Comparison of ENCODE assay signal across 10 cellular contexts in genomic region chr10:72108811-72109618, GRCh38. TPM values are rescaled to one million over a fixed set of nuclear protein-coding genes. Genes with fewer than 3 reads are reported as not detected.
DNase-seq lines count a peak whose midpoint lies in the region; ATAC-seq and TF ChIP-seq lines count a peak whose summit lies in the region.
"Had no signal": no experiment of that assay in that cellular context is flagged by ENCODE, and none has a peak within 500 bp of the region (broad histone marks: within the 10 kb centered on the region; RNA-seq: fewer than 3 reads in every experiment).

No MANE protein-coding gene starts in this region.

- no peaks in the 10 kb centered on the region for H3K9me3 Mint-ChIP-seq in activated T-helper 1 cell treated with anti-CD3 and anti-CD28 coated beads, Interleukin-12 subunit alpha, Interleukin-12 subunit beta, Interleukin-2, Interleukin-4 antibody, amounts not matched to agents 30 ng/mL and 10 ng/mL and 1 ng/mL, durations not matched to agents 14 hours and 24 hours and 36 hours

- peaks cover 2% of the 10 kb centered on the region for H3K27me3 Mint-ChIP-seq in activated T-helper 1 cell treated with anti-CD3 and anti-CD28 coated beads, Interleukin-12 subunit alpha, Interleukin-12 subunit beta, Interleukin-2, Interleukin-4 antibody, amounts not matched to agents 30 ng/mL and 10 ng/mL and 1 ng/mL, durations not matched to agents 14 hours and 24 hours and 36 hours (ENCODE audit: insufficient read depth)

- peak overlapping the region; percentile 36; the same call in 1 of the 2 replicates for H3K27ac ChIP-seq in 22Rv1

- H3K36me3 Mint-ChIP-seq in activated T-helper 1 cell treated with anti-CD3 and anti-CD28 coated beads, Interleukin-12 subunit alpha, Interleukin-12 subunit beta, Interleukin-2, Interleukin-4 antibody, amounts not matched to agents 30 ng/mL and 10 ng/mL and 1 ng/mL, durations not matched to agents 14 hours and 24 hours and 36 hours (ENCODE audit: low read depth) = peaks cover 19% of the 10 kb centered on the region

- intact Hi-C loops in activated T-helper 1 cell treated with anti-CD3 and anti-CD28 coated beads, Interleukin-12 subunit alpha, Interleukin-12 subunit beta, Interleukin-2, Interleukin-4 antibody, amounts not matched to agents 30 ng/mL and 10 ng/mL and 1 ng/mL, durations not matched to agents 14 hours and 24 hours and 36 hours (cut with micrococcal nuclease) = no loop called here
- intact Hi-C loops in left colon (cut with DNase I, micrococcal nuclease) = no loop called here

- ATAC-seq in left colon (peak; percentile 21), GM18498 (IDR thresholded peaks at IDR 0.05; ENCODE audit: unreplicated experiment) (no peak), GM19395 (IDR thresholded peaks at IDR 0.05; ENCODE audit: unreplicated experiment) (no peak), HG02884 (IDR thresholded peaks at IDR 0.05; ENCODE audit: unreplicated experiment) (no peak)

- peak overlapping the region; percentile 85 for H3K27ac Mint-ChIP-seq in activated T-helper 1 cell treated with anti-CD3 and anti-CD28 coated beads, Interleukin-12 subunit alpha, Interleukin-12 subunit beta, Interleukin-2, Interleukin-4 antibody, amounts not matched to agents 30 ng/mL and 10 ng/mL and 1 ng/mL, durations not matched to agents 14 hours and 24 hours and 36 hours

- DNase-seq in ELR (ENCODE audit: low read depth) (peak; percentile 37), left colon (no peak), NCI-H1092 (lab: John Stamatoyannopoulos, UW) (no peak)
- DNase-seq in activated T-helper 1 cell treated with anti-CD3 and anti-CD28 coated beads, Interleukin-12 subunit alpha, Interleukin-12 subunit beta, Interleukin-2, Interleukin-4 antibody, amounts not matched to agents 30 ng/mL and 10 ng/mL and 1 ng/mL, durations not matched to agents 14 hours and 24 hours and 36 hours (ENCODE audit: low spot score) = no peak
- DNase-seq: Caco-2, NCI-H146 had no signal

- peaks cover 69% of the 10 kb centered on the region for H3K4me1 Mint-ChIP-seq in activated T-helper 1 cell treated with anti-CD3 and anti-CD28 coated beads, Interleukin-12 subunit alpha, Interleukin-12 subunit beta, Interleukin-2, Interleukin-4 antibody, amounts not matched to agents 30 ng/mL and 10 ng/mL and 1 ng/mL, durations not matched to agents 14 hours and 24 hours and 36 hours (ENCODE audit: low read depth)

- no peak for TF ChIP-seq CTCF in 22Rv1 (IDR thresholded peaks at IDR 0.05)

- H3K4me3 Mint-ChIP-seq in activated T-helper 1 cell treated with anti-CD3 and anti-CD28 coated beads, Interleukin-12 subunit alpha, Interleukin-12 subunit beta, Interleukin-2, Interleukin-4 antibody, amounts not matched to agents 30 ng/mL and 10 ng/mL and 1 ng/mL, durations not matched to agents 14 hours and 24 hours and 36 hours = peak overlapping the region; percentile 20

RNA-seq across cellular contexts. Expression of gene SPOCK2, which starts 20.7 kb away (rescaled TPM):
- 139 and 142 TPM in 2 replicates for total RNA-seq in activated T-helper 1 cell treated with anti-CD3 and anti-CD28 coated beads, Interleukin-12 subunit alpha, Interleukin-12 subunit beta, Interleukin-2, Interleukin-4 antibody, amounts not matched to agents 30 ng/mL and 10 ng/mL and 1 ng/mL, durations not matched to agents 14 hours and 24 hours and 36 hours
- 1 to 10 TPM; 2.3 to 4.5 TPM for total RNA-seq in left colon

Comparison
In these comparisons a context has a peak if more than half of its experiments do, and no peak if none do; other contexts are left out.
1. RNA of gene SPOCK2, which starts 20.7 kb away (total RNA-seq): 139 to 142 TPM in activated T-helper 1 cell treated with anti-CD3 and anti-CD28 coated beads, Interleukin-12 subunit alpha, Interleukin-12 subunit beta, Interleukin-2, Interleukin-4 antibody, amounts not matched to agents 30 ng/mL and 10 ng/mL and 1 ng/mL, durations not matched to agents 14 hours and 24 hours and 36 hours; 2.3 to 4.5 TPM in left colon; every median in the first group is over 10 times any median in the second.